In the genomic region with DNA sequence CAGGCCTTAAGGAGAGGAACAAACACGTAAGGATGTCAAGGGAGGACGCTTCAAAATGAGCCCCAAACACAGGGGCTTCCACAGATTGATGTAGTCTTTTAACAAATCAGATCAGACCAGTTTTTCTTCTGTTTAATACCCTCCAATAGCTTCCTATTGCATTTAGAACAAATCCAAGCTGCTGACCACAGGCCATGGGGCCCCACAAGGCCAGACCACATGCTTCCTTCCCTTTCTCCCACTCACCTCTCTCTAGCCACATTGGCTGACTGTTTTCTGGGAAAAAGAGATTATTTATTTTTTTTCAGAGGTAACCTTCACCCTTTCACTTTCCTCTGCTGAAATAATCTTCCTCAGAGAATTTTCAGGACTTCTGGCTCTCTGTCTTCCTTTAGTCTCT, we compare ENCODE assay signal across 1 cellular context.
TF ChIP-seq lines count a peak whose summit lies in the region.

No MANE protein-coding gene starts in this region.

TF ChIP-seq in WTC11, 78 proteins besides CTCF, POLR2A, EP300 and RAD21 (continued from another document):
- TF ChIP-seq, protein P1, sequence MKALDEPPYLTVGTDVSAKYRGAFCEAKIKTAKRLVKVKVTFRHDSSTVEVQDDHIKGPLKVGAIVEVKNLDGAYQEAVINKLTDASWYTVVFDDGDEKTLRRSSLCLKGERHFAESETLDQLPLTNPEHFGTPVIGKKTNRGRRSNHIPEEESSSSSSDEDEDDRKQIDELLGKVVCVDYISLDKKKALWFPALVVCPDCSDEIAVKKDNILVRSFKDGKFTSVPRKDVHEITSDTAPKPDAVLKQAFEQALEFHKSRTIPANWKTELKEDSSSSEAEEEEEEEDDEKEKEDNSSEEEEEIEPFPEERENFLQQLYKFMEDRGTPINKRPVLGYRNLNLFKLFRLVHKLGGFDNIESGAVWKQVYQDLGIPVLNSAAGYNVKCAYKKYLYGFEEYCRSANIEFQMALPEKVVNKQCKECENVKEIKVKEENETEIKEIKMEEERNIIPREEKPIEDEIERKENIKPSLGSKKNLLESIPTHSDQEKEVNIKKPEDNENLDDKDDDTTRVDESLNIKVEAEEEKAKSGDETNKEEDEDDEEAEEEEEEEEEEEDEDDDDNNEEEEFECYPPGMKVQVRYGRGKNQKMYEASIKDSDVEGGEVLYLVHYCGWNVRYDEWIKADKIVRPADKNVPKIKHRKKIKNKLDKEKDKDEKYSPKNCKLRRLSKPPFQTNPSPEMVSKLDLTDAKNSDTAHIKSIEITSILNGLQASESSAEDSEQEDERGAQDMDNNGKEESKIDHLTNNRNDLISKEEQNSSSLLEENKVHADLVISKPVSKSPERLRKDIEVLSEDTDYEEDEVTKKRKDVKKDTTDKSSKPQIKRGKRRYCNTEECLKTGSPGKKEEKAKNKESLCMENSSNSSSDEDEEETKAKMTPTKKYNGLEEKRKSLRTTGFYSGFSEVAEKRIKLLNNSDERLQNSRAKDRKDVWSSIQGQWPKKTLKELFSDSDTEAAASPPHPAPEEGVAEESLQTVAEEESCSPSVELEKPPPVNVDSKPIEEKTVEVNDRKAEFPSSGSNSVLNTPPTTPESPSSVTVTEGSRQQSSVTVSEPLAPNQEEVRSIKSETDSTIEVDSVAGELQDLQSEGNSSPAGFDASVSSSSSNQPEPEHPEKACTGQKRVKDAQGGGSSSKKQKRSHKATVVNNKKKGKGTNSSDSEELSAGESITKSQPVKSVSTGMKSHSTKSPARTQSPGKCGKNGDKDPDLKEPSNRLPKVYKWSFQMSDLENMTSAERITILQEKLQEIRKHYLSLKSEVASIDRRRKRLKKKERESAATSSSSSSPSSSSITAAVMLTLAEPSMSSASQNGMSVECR (CRISPR knock-in tag; IDR thresholded peaks at IDR 0.05; ENCODE audit: borderline replicate concordance): no peak
- no peak for TF ChIP-seq NFYB (CRISPR knock-in tag; conservative IDR thresholded peaks at IDR 0.05; ENCODE audit: low read depth)
- TF ChIP-seq CBFB (CRISPR knock-in tag; IDR thresholded peaks at IDR 0.05; ENCODE audit: low read depth): no peak
- TF ChIP-seq ZNF396 (CRISPR knock-in tag; IDR thresholded peaks at IDR 0.05; ENCODE audit: borderline replicate concordance): no peak
- TF ChIP-seq, protein P2, sequence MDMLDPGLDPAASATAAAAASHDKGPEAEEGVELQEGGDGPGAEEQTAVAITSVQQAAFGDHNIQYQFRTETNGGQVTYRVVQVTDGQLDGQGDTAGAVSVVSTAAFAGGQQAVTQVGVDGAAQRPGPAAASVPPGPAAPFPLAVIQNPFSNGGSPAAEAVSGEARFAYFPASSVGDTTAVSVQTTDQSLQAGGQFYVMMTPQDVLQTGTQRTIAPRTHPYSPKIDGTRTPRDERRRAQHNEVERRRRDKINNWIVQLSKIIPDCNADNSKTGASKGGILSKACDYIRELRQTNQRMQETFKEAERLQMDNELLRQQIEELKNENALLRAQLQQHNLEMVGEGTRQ (CRISPR knock-in tag; IDR thresholded peaks at IDR 0.05): no peak
- no peak for TF ChIP-seq NFE2L1 (CRISPR knock-in tag; IDR thresholded peaks at IDR 0.05)
- TF ChIP-seq NR1H2 (CRISPR knock-in tag; IDR thresholded peaks at IDR 0.05): no peak
- TF ChIP-seq, protein P3, sequence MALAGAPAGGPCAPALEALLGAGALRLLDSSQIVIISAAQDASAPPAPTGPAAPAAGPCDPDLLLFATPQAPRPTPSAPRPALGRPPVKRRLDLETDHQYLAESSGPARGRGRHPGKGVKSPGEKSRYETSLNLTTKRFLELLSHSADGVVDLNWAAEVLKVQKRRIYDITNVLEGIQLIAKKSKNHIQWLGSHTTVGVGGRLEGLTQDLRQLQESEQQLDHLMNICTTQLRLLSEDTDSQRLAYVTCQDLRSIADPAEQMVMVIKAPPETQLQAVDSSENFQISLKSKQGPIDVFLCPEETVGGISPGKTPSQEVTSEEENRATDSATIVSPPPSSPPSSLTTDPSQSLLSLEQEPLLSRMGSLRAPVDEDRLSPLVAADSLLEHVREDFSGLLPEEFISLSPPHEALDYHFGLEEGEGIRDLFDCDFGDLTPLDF (CRISPR knock-in tag; IDR thresholded peaks at IDR 0.05): no peak
- no peak for TF ChIP-seq CREM (CRISPR knock-in tag; IDR thresholded peaks at IDR 0.05)
- no peak for TF ChIP-seq GRHL2 (CRISPR knock-in tag; IDR thresholded peaks at IDR 0.05; ENCODE audit: insufficient replicate concordance, severe bottlenecking)
- no peak for TF ChIP-seq SMAD3 (CRISPR knock-in tag; IDR thresholded peaks at IDR 0.05; ENCODE audit: borderline replicate concordance)
- no peak for TF ChIP-seq ZBTB21 (CRISPR knock-in tag; IDR thresholded peaks at IDR 0.05; ENCODE audit: borderline replicate concordance)
- no peak for TF ChIP-seq IRF2 (CRISPR knock-in tag; IDR thresholded peaks at IDR 0.05; ENCODE audit: borderline replicate concordance, low read depth)
- no peak for TF ChIP-seq ZNF232 (CRISPR knock-in tag; IDR thresholded peaks at IDR 0.05)
- TF ChIP-seq SOX15 (CRISPR knock-in tag; IDR thresholded peaks at IDR 0.05): no peak
- TF ChIP-seq ZNF423 (CRISPR knock-in tag; IDR thresholded peaks at IDR 0.05): no peak
- TF ChIP-seq, protein P4, sequence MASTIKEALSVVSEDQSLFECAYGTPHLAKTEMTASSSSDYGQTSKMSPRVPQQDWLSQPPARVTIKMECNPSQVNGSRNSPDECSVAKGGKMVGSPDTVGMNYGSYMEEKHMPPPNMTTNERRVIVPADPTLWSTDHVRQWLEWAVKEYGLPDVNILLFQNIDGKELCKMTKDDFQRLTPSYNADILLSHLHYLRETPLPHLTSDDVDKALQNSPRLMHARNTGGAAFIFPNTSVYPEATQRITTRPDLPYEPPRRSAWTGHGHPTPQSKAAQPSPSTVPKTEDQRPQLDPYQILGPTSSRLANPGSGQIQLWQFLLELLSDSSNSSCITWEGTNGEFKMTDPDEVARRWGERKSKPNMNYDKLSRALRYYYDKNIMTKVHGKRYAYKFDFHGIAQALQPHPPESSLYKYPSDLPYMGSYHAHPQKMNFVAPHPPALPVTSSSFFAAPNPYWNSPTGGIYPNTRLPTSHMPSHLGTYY (CRISPR knock-in tag; IDR thresholded peaks at IDR 0.05): no peak
- TF ChIP-seq CREB1 (CRISPR knock-in tag; IDR thresholded peaks at IDR 0.05): no peak
